8 cellular contexts compared by ENCODE assay signal in genomic region chr11:77113382-77114088, GRCh38. TPM values are rescaled to one million over a fixed set of nuclear protein-coding genes. Genes with fewer than 3 reads are reported as not detected.
DNase-seq lines count a peak whose midpoint lies in the region; ATAC-seq and TF ChIP-seq lines count a peak whose summit lies in the region.

No MANE protein-coding gene starts in this region.

- no peak for ATAC-seq in GM21528 (IDR thresholded peaks at IDR 0.05; ENCODE audit: low FRiP score, unreplicated experiment)

- no peak for TF ChIP-seq EP300 in Ishikawa (IDR thresholded peaks at IDR 0.05; ENCODE audit: borderline replicate concordance)

- no peaks in the 10 kb centered on the region for H3K36me3 Mint-ChIP-seq in activated naive CD8-positive, alpha-beta T cell treated with anti-CD3 and anti-CD28 coated beads for 36 hours

- H3K4me3 Mint-ChIP-seq in activated naive CD8-positive, alpha-beta T cell treated with anti-CD3 and anti-CD28 coated beads for 36 hours: no peak overlapping the region

- H3K27me3 Mint-ChIP-seq in activated naive CD8-positive, alpha-beta T cell treated with anti-CD3 and anti-CD28 coated beads for 36 hours: no peaks in the 10 kb centered on the region

- H3K27ac Mint-ChIP-seq in activated naive CD8-positive, alpha-beta T cell treated with anti-CD3 and anti-CD28 coated beads for 36 hours: peak overlapping the region; percentile 49

- peak; percentile 53 for TF ChIP-seq RAD21 in Ishikawa (IDR thresholded peaks at IDR 0.05; ENCODE audit: low read depth)

- peaks cover 3% of the 10 kb centered on the region for H3K4me1 Mint-ChIP-seq in activated naive CD8-positive, alpha-beta T cell treated with anti-CD3 and anti-CD28 coated beads for 36 hours

- DNase-seq in NCI-H748 (lab: John Stamatoyannopoulos, UW; ENCODE audit: unreplicated experiment): peak; percentile 7
- DNase-seq in NCI-H748 treated with DMSO at 0.1 percent for 48 hours (lab: John Stamatoyannopoulos, UW): no peak
- peak; percentile 25 for DNase-seq in activated naive CD8-positive, alpha-beta T cell treated with anti-CD3 and anti-CD28 coated beads for 36 hours
- DNase-seq in left kidney (ENCODE audit: low read depth, low spot score): peak; percentile 63
- no peak for DNase-seq in NCI-H774 (lab: John Stamatoyannopoulos, UW)
- no peak for DNase-seq in C1 segment of cervical spinal cord (lab: John Stamatoyannopoulos, UW)

- H3K9me3 Mint-ChIP-seq in activated naive CD8-positive, alpha-beta T cell treated with anti-CD3 and anti-CD28 coated beads for 36 hours: no peaks in the 10 kb centered on the region

TF ChIP-seq in Ishikawa, 13 proteins besides CTCF, POLR2A, EP300 and RAD21:
- TF ChIP-seq, protein P1, sequence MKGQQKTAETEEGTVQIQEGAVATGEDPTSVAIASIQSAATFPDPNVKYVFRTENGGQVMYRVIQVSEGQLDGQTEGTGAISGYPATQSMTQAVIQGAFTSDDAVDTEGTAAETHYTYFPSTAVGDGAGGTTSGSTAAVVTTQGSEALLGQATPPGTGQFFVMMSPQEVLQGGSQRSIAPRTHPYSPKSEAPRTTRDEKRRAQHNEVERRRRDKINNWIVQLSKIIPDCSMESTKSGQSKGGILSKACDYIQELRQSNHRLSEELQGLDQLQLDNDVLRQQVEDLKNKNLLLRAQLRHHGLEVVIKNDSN (IDR thresholded peaks at IDR 0.05): no peak
- TF ChIP-seq NFIC (IDR thresholded peaks at IDR 0.05) (no peak), YY1 (IDR thresholded peaks at IDR 0.05; ENCODE audit: low read depth) (no peak), TAF1 (IDR thresholded peaks at IDR 0.05; ENCODE audit: low read depth) (no peak), EGR1 (IDR thresholded peaks at IDR 0.05) (no peak), CREB1 (IDR thresholded peaks at IDR 0.05; ENCODE audit: low read depth) (no peak), FOXM1 (IDR thresholded peaks at IDR 0.05; ENCODE audit: borderline replicate concordance, low read depth) (no peak), TEAD4 (IDR thresholded peaks at IDR 0.05) (no peak), ZBTB7A (IDR thresholded peaks at IDR 0.05; ENCODE audit: low read depth) (no peak), CEBPB (IDR thresholded peaks at IDR 0.05) (no peak), TCF12 (IDR thresholded peaks at IDR 0.05; ENCODE audit: low read depth) (no peak)
- TF ChIP-seq, protein P2, sequence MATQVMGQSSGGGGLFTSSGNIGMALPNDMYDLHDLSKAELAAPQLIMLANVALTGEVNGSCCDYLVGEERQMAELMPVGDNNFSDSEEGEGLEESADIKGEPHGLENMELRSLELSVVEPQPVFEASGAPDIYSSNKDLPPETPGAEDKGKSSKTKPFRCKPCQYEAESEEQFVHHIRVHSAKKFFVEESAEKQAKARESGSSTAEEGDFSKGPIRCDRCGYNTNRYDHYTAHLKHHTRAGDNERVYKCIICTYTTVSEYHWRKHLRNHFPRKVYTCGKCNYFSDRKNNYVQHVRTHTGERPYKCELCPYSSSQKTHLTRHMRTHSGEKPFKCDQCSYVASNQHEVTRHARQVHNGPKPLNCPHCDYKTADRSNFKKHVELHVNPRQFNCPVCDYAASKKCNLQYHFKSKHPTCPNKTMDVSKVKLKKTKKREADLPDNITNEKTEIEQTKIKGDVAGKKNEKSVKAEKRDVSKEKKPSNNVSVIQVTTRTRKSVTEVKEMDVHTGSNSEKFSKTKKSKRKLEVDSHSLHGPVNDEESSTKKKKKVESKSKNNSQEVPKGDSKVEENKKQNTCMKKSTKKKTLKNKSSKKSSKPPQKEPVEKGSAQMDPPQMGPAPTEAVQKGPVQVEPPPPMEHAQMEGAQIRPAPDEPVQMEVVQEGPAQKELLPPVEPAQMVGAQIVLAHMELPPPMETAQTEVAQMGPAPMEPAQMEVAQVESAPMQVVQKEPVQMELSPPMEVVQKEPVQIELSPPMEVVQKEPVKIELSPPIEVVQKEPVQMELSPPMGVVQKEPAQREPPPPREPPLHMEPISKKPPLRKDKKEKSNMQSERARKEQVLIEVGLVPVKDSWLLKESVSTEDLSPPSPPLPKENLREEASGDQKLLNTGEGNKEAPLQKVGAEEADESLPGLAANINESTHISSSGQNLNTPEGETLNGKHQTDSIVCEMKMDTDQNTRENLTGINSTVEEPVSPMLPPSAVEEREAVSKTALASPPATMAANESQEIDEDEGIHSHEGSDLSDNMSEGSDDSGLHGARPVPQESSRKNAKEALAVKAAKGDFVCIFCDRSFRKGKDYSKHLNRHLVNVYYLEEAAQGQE (IDR thresholded peaks at IDR 0.05; ENCODE audit: low read depth): no peak
- TF ChIP-seq, protein P3, sequence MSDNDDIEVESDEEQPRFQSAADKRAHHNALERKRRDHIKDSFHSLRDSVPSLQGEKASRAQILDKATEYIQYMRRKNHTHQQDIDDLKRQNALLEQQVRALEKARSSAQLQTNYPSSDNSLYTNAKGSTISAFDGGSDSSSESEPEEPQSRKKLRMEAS (IDR thresholded peaks at IDR 0.05): no peak

RNA-seq across cellular contexts. Expression of gene OMP, which starts 10.9 kb away (rescaled TPM):
- not detected for total RNA-seq in activated naive CD8-positive, alpha-beta T cell treated with anti-CD3 and anti-CD28 coated beads for 36 hours

RNA-seq across cellular contexts. Expression of gene MYO7A, which starts 14.5 kb away (rescaled TPM):
- total RNA-seq in activated naive CD8-positive, alpha-beta T cell treated with anti-CD3 and anti-CD28 coated beads for 36 hours: under 1 TPM; 0.06 to 0.16 TPM

RNA-seq across cellular contexts. Expression of gene CAPN5, which starts 46.8 kb away (rescaled TPM):
- 1 to 10 TPM; 2.2 to 2.4 TPM for total RNA-seq in activated naive CD8-positive, alpha-beta T cell treated with anti-CD3 and anti-CD28 coated beads for 36 hours

Comparison
In these comparisons a context has a peak if more than half of its experiments do, and no peak if none do; other contexts are left out.
1. DNase-seq: peak in NCI-H748 (single experiment), activated naive CD8-positive, alpha-beta T cell treated with anti-CD3 and anti-CD28 coated beads for 36 hours (single experiment) and left kidney (single experiment); none in NCI-H748 treated with DMSO at 0.1 percent for 48 hours (single experiment), NCI-H774 (single experiment) and C1 segment of cervical spinal cord (0 of 14).